In the genomic region with DNA sequence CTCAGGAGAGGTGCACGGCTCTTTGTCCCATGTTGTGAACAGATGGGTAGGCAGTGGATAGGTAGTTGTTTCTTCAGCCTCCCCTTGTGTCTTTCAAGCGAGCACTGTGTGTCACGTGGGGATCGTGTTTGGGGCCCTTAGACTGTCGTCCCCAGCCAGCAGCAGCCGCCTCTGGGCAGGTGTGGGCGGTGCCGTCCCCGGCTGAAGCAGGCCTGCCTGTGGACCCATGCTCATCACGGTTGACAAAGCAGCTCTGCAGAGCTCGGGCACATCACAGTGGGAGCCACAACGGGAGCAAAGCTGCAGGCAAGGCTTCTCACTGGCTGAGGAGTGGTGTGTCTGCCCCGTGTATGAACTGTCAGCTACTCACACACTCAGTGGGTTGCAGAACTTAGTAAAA, we compare ENCODE assay signal across 23 cellular contexts. TPM values are rescaled to one million over a fixed set of nuclear protein-coding genes. Genes with fewer than 3 reads are reported as not detected.
DNase-seq lines count a peak whose midpoint lies in the region; ATAC-seq, FAIRE-seq and TF ChIP-seq lines count a peak whose summit lies in the region.
"Had no signal": no experiment of that assay in that cellular context is flagged by ENCODE, and none has a peak within 500 bp of the region (broad histone marks: within the 10 kb centered on the region; RNA-seq: fewer than 3 reads in every experiment).

No MANE protein-coding gene starts in this region.

- no peak for ATAC-seq in activated CD8-positive, alpha-beta T cell treated with anti-CD3 and anti-CD28 coated beads, Interleukin-2, amount 10 ng/mL, durations not matched to agents 7 days and 5 days
- ATAC-seq in activated CD8-positive, alpha-beta T cell treated with anti-CD3 and anti-CD28 coated beads for 36 hours = no peak
- ATAC-seq: HCT116 had no signal

- H3K4me1 Mint-ChIP-seq in activated CD8-positive, alpha-beta T cell treated with anti-CD3 and anti-CD28 coated beads, Interleukin-2, amount 10 ng/mL, durations not matched to agents 7 days and 5 days (ENCODE audit: low read depth) = peaks cover 23% of the 10 kb centered on the region
- H3K4me1 Mint-ChIP-seq in activated CD8-positive, alpha-beta T cell treated with anti-CD3 and anti-CD28 coated beads for 36 hours (ENCODE audit: low read depth) = peaks cover 14% of the 10 kb centered on the region
- H3K4me1 Mint-ChIP-seq in nephron progenitor cell = peaks cover 23% of the 10 kb centered on the region
- H3K4me1 Mint-ChIP-seq in glutamatergic neuron (ENCODE audit: low read depth, unreplicated experiment) = peaks cover 6% of the 10 kb centered on the region

- CTCF ChIA-PET in activated CD8-positive, alpha-beta T cell treated with anti-CD3 and anti-CD28 coated beads, Interleukin-2, amount 10 ng/mL, durations not matched to agents 7 days and 5 days (lab: Charles Lee) = no interaction called here
- CTCF ChIA-PET in activated CD8-positive, alpha-beta T cell treated with anti-CD3 and anti-CD28 coated beads for 36 hours (lab: Charles Lee) = interaction anchor here (0.8 to 2.2 kb wide), 3 partner anchors 9 to 144 kb away, joined by 3 to 12 read pairs (median 3); no protein-coding TSS in a partner anchor

- H3K27me3 Mint-ChIP-seq in activated CD8-positive, alpha-beta T cell treated with anti-CD3 and anti-CD28 coated beads, Interleukin-2, amount 10 ng/mL, durations not matched to agents 7 days and 5 days (ENCODE audit: low read depth) = no peaks in the 10 kb centered on the region
- H3K27me3 Mint-ChIP-seq in activated CD8-positive, alpha-beta T cell treated with anti-CD3 and anti-CD28 coated beads for 36 hours = no peaks in the 10 kb centered on the region
- no peaks in the 10 kb centered on the region for H3K27me3 Mint-ChIP-seq in nephron progenitor cell (ENCODE audit: low read depth, poor library complexity)
- no peaks in the 10 kb centered on the region for H3K27me3 Mint-ChIP-seq in glutamatergic neuron (ENCODE audit: unreplicated experiment)

- H3K27ac ChIP-seq in angular gyrus (ENCODE audit: low read depth, low read length) = peak overlapping the region; percentile 4

- no peak for FAIRE-seq in RCC 7860 (lab: Jason Lieb, UNC)
- FAIRE-seq: D721Med, GM18507, H1 had no signal

- H3K27ac Mint-ChIP-seq in activated CD8-positive, alpha-beta T cell treated with anti-CD3 and anti-CD28 coated beads, Interleukin-2, amount 10 ng/mL, durations not matched to agents 7 days and 5 days = peak overlapping the region; percentile 7
- H3K27ac Mint-ChIP-seq in activated CD8-positive, alpha-beta T cell treated with anti-CD3 and anti-CD28 coated beads for 36 hours = no peak overlapping the region
- H3K27ac Mint-ChIP-seq in nephron progenitor cell = peak overlapping the region; percentile 74
- H3K27ac Mint-ChIP-seq in glutamatergic neuron (ENCODE audit: unreplicated experiment) = no peak overlapping the region

- POLR2A ChIA-PET in activated CD8-positive, alpha-beta T cell treated with anti-CD3 and anti-CD28 coated beads, Interleukin-2, amount 10 ng/mL, durations not matched to agents 7 days and 5 days (lab: Charles Lee) = no interaction called here
- POLR2A ChIA-PET in activated CD8-positive, alpha-beta T cell treated with anti-CD3 and anti-CD28 coated beads for 36 hours (lab: Charles Lee) = interaction anchor here (1.3 kb wide), 1 partner anchor 15 kb away, joined by 3 read pairs; no protein-coding TSS in a partner anchor

- no peak for TF ChIP-seq CTCF in activated CD8-positive, alpha-beta T cell treated with anti-CD3 and anti-CD28 coated beads for 36 hours (IDR thresholded peaks at IDR 0.05)
- TF ChIP-seq CTCF in nephron progenitor cell (IDR thresholded peaks at IDR 0.05) = no peak
- TF ChIP-seq CTCF in glutamatergic neuron (IDR thresholded peaks at IDR 0.05; ENCODE audit: partially characterized antibody, unreplicated experiment) = no peak

- intact Hi-C loops in activated CD8-positive, alpha-beta T cell treated with anti-CD3 and anti-CD28 coated beads for 36 hours (cut with micrococcal nuclease) = no loop called here

- H3K4me3 Mint-ChIP-seq in activated CD8-positive, alpha-beta T cell treated with anti-CD3 and anti-CD28 coated beads, Interleukin-2, amount 10 ng/mL, durations not matched to agents 7 days and 5 days = no peak overlapping the region
- H3K4me3 Mint-ChIP-seq in activated CD8-positive, alpha-beta T cell treated with anti-CD3 and anti-CD28 coated beads for 36 hours = no peak overlapping the region
- H3K4me3 Mint-ChIP-seq in nephron progenitor cell (no peak overlapping the region), glutamatergic neuron (ENCODE audit: unreplicated experiment) (no peak overlapping the region)
- H3K4me3 Mint-ChIP-seq: CD14-positive monocyte had no signal

- peaks cover 25% of the 10 kb centered on the region for H3K36me3 Mint-ChIP-seq in activated CD8-positive, alpha-beta T cell treated with anti-CD3 and anti-CD28 coated beads, Interleukin-2, amount 10 ng/mL, durations not matched to agents 7 days and 5 days (ENCODE audit: low read depth)
- H3K36me3 Mint-ChIP-seq in activated CD8-positive, alpha-beta T cell treated with anti-CD3 and anti-CD28 coated beads for 36 hours (ENCODE audit: low read depth) = peaks cover 23% of the 10 kb centered on the region
- H3K36me3 Mint-ChIP-seq in nephron progenitor cell (ENCODE audit: low read depth) (peaks cover 41% of the 10 kb centered on the region), glutamatergic neuron (ENCODE audit: unreplicated experiment) (no peaks in the 10 kb centered on the region)

- no peaks in the 10 kb centered on the region for H3K9me3 Mint-ChIP-seq in activated CD8-positive, alpha-beta T cell treated with anti-CD3 and anti-CD28 coated beads, Interleukin-2, amount 10 ng/mL, durations not matched to agents 7 days and 5 days (ENCODE audit: insufficient read depth)
- H3K9me3 Mint-ChIP-seq in activated CD8-positive, alpha-beta T cell treated with anti-CD3 and anti-CD28 coated beads for 36 hours = no peaks in the 10 kb centered on the region
- H3K9me3 Mint-ChIP-seq in nephron progenitor cell (no peaks in the 10 kb centered on the region), glutamatergic neuron (ENCODE audit: unreplicated experiment) (peaks cover 10% of the 10 kb centered on the region)
- H3K9me3 Mint-ChIP-seq: CD14-positive monocyte had no signal

- DNase-seq in activated CD8-positive, alpha-beta T cell treated with anti-CD3 and anti-CD28 coated beads, Interleukin-2, amount 10 ng/mL, durations not matched to agents 7 days and 5 days = no peak
- no peak for DNase-seq in activated CD8-positive, alpha-beta T cell treated with anti-CD3 and anti-CD28 coated beads for 36 hours
- DNase-seq in nephron progenitor cell (no peak), glutamatergic neuron (no peak), RCC 7860 (ENCODE audit: low spot score) (no peak)
- no peak for DNase-seq in activated naive CD4-positive, alpha-beta T cell treated with anti-CD3 and anti-CD28 coated beads, Interleukin-2, amount 50 U/mL, for 16 hours
- DNase-seq: 8988T, DMS53, GDM1, NCI-H1694 treated with DMSO at 0.1 percent for 48 hours, NCI-H2081 treated with DMSO at 0.1 percent for 48 hours, NCI-H2171 treated with DMSO at 0.1 percent for 48 hours, NCI-H524 treated with DMSO at 0.1 percent for 48 hours, NCI-H82, OCI-M1, Right ventricle myocardium superior had no signal

RNA-seq across cellular contexts. Expression of a gene that starts 4.7 kb away (rescaled TPM):
- total RNA-seq in activated CD8-positive, alpha-beta T cell treated with anti-CD3 and anti-CD28 coated beads, Interleukin-2, amount 10 ng/mL, durations not matched to agents 7 days and 5 days = 1,000 to 10,000 TPM; 1,842 to 1,844 TPM
- 1,000 to 10,000 TPM; 3,056 to 3,151 TPM for total RNA-seq in activated CD8-positive, alpha-beta T cell treated with anti-CD3 and anti-CD28 coated beads for 36 hours
- total RNA-seq in glutamatergic neuron (ENCODE audit: unreplicated experiment) = 893 TPM

RNA-seq across cellular contexts. Expression of a gene that starts 19.8 kb away (rescaled TPM):
- total RNA-seq in activated CD8-positive, alpha-beta T cell treated with anti-CD3 and anti-CD28 coated beads, Interleukin-2, amount 10 ng/mL, durations not matched to agents 7 days and 5 days = 1 to 10 TPM; 1.1 to 1.8 TPM
- 1 to 10 TPM; 8.5 to 9.5 TPM for total RNA-seq in activated CD8-positive, alpha-beta T cell treated with anti-CD3 and anti-CD28 coated beads for 36 hours
- 17.8 TPM for total RNA-seq in glutamatergic neuron (ENCODE audit: unreplicated experiment)
- total RNA-seq: Right ventricle myocardium superior had no signal

RNA-seq across cellular contexts. Expression of a gene that starts 47.6 kb away (rescaled TPM):
- total RNA-seq in activated CD8-positive, alpha-beta T cell treated with anti-CD3 and anti-CD28 coated beads, Interleukin-2, amount 10 ng/mL, durations not matched to agents 7 days and 5 days = 10 to 100 TPM; 94.7 to 98.4 TPM
- 10 to 100 TPM; 78.6 to 79.8 TPM for total RNA-seq in activated CD8-positive, alpha-beta T cell treated with anti-CD3 and anti-CD28 coated beads for 36 hours
- total RNA-seq in glutamatergic neuron (ENCODE audit: unreplicated experiment) = 166 TPM

RNA-seq across cellular contexts. Expression of a gene that starts 57.7 kb away (rescaled TPM):
- total RNA-seq in activated CD8-positive, alpha-beta T cell treated with anti-CD3 and anti-CD28 coated beads, Interleukin-2, amount 10 ng/mL, durations not matched to agents 7 days and 5 days = not detected
- not detected for total RNA-seq in activated CD8-positive, alpha-beta T cell treated with anti-CD3 and anti-CD28 coated beads for 36 hours
- 0.39 TPM for total RNA-seq in glutamatergic neuron (ENCODE audit: unreplicated experiment)
- total RNA-seq: HT1080, Right ventricle myocardium superior had no signal

Comparison
In these comparisons a context has a peak if more than half of its experiments do, and no peak if none do; other contexts are left out.
1. H3K27ac Mint-ChIP-seq: peak in activated CD8-positive, alpha-beta T cell treated with anti-CD3 and anti-CD28 coated beads, Interleukin-2, amount 10 ng/mL, durations not matched to agents 7 days and 5 days (single experiment) and nephron progenitor cell (single experiment); none in activated CD8-positive, alpha-beta T cell treated with anti-CD3 and anti-CD28 coated beads for 36 hours (single experiment) and glutamatergic neuron (single experiment).